12 cellular contexts compared by ENCODE assay signal in the genomic region with DNA sequence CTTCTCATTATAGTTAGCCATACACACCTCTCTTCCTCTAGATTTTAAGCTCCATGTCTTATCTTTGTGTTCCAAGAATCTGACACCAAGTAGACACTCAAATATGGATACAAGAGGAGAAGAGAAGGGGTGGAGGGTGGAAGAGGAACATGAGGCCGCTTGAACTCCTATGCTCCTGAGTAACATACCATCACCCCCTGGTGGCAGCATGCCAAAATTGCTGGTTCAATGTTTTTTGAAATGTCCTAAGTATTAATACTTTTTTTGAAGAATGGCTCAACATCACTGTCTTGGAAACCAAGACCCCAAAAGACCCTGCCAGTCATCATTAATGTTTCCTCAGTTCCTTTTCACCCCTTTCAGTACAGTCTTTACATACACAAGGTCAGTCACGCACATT.
DNase-seq lines count a peak whose midpoint lies in the region; ATAC-seq and TF ChIP-seq lines count a peak whose summit lies in the region.
"Had no signal": no experiment of that assay in that cellular context is flagged by ENCODE, and none has a peak within 500 bp of the region (broad histone marks: within the 10 kb centered on the region; RNA-seq: fewer than 3 reads in every experiment).

No MANE protein-coding gene starts in this region.

- H3K27me3 Mint-ChIP-seq in activated T-helper 1 cell treated with anti-CD3 and anti-CD28 coated beads, Interleukin-12 subunit alpha, Interleukin-12 subunit beta, Interleukin-2, Interleukin-4 antibody, amounts not matched to agents 30 ng/mL and 10 ng/mL and 1 ng/mL, durations not matched to agents 14 hours and 24 hours and 36 hours (ENCODE audit: insufficient read depth): peaks cover 2% of the 10 kb centered on the region

- H3K27ac ChIP-seq in foreskin keratinocyte: no peak overlapping the region
- H3K27ac ChIP-seq in testis: peak overlapping the region; percentile 22 to 89
- H3K27ac ChIP-seq: RWPE1 had no signal

- peaks cover 36% of the 10 kb centered on the region for H3K27me3 ChIP-seq in foreskin keratinocyte
- H3K27me3 ChIP-seq in testis: no peaks in the 10 kb centered on the region

- 66 to 82% methylated on average over 2 of the region's 2 CpGs for WGBS in testis, 2 donors

- H3K27ac Mint-ChIP-seq in activated T-helper 1 cell treated with anti-CD3 and anti-CD28 coated beads, Interleukin-12 subunit alpha, Interleukin-12 subunit beta, Interleukin-2, Interleukin-4 antibody, amounts not matched to agents 30 ng/mL and 10 ng/mL and 1 ng/mL, durations not matched to agents 14 hours and 24 hours and 36 hours: no peak overlapping the region

- H3K4me1 ChIP-seq in foreskin keratinocyte: no peaks in the 10 kb centered on the region
- peaks cover 59% of the 10 kb centered on the region for H3K4me1 ChIP-seq in testis

- H3K36me3 ChIP-seq in testis (ENCODE audit: low read depth, missing control alignments): no peaks in the 10 kb centered on the region

- intact Hi-C loops in testis (cut with DNase I; ENCODE audit: low total_unique reads): loop anchor here (10.0 kb wide), 1 partner anchor 898 kb away; no protein-coding TSS in a partner anchor
- intact Hi-C loops in activated T-helper 1 cell treated with anti-CD3 and anti-CD28 coated beads, Interleukin-12 subunit alpha, Interleukin-12 subunit beta, Interleukin-2, Interleukin-4 antibody, amounts not matched to agents 30 ng/mL and 10 ng/mL and 1 ng/mL, durations not matched to agents 14 hours and 24 hours and 36 hours (cut with micrococcal nuclease): no loop called here

- no peaks in the 10 kb centered on the region for H3K4me1 Mint-ChIP-seq in activated T-helper 1 cell treated with anti-CD3 and anti-CD28 coated beads, Interleukin-12 subunit alpha, Interleukin-12 subunit beta, Interleukin-2, Interleukin-4 antibody, amounts not matched to agents 30 ng/mL and 10 ng/mL and 1 ng/mL, durations not matched to agents 14 hours and 24 hours and 36 hours (ENCODE audit: low read depth)

- H3K4me3 ChIP-seq in testis: no peak overlapping the region
- H3K4me3 ChIP-seq: mucosa of descending colon had no signal

- DNase-seq in NCI-H146 (lab: John Stamatoyannopoulos, UW): peak; percentile 9
- DNase-seq in NCI-H146 treated with DMSO at 0.1 percent for 48 hours (lab: John Stamatoyannopoulos, UW; ENCODE audit: unreplicated experiment): no peak
- DNase-seq in OCI-M1 (lab: John Stamatoyannopoulos, UW): peak; percentile 23
- no peak for DNase-seq in foreskin keratinocyte
- DNase-seq in testis: no peak
- DNase-seq in activated T-helper 1 cell treated with anti-CD3 and anti-CD28 coated beads, Interleukin-12 subunit alpha, Interleukin-12 subunit beta, Interleukin-2, Interleukin-4 antibody, amounts not matched to agents 30 ng/mL and 10 ng/mL and 1 ng/mL, durations not matched to agents 14 hours and 24 hours and 36 hours (ENCODE audit: low spot score): no peak
- DNase-seq: ACHN, NCI-H1092 had no signal

- no peaks in the 10 kb centered on the region for H3K36me3 Mint-ChIP-seq in activated T-helper 1 cell treated with anti-CD3 and anti-CD28 coated beads, Interleukin-12 subunit alpha, Interleukin-12 subunit beta, Interleukin-2, Interleukin-4 antibody, amounts not matched to agents 30 ng/mL and 10 ng/mL and 1 ng/mL, durations not matched to agents 14 hours and 24 hours and 36 hours (ENCODE audit: low read depth)

- TF ChIP-seq CTCF in foreskin keratinocyte (conservative IDR thresholded peaks at IDR 0.05) (peak; percentile 46), testis (IDR thresholded peaks at IDR 0.05) (no peak)

- no peaks in the 10 kb centered on the region for H3K9me3 ChIP-seq in testis
- H3K9me3 ChIP-seq: mucosa of descending colon had no signal

- no peak overlapping the region for H3K4me3 Mint-ChIP-seq in activated T-helper 1 cell treated with anti-CD3 and anti-CD28 coated beads, Interleukin-12 subunit alpha, Interleukin-12 subunit beta, Interleukin-2, Interleukin-4 antibody, amounts not matched to agents 30 ng/mL and 10 ng/mL and 1 ng/mL, durations not matched to agents 14 hours and 24 hours and 36 hours

- TF ChIP-seq POLR2A in testis (IDR thresholded peaks at IDR 0.05): no peak

- H3K9me3 Mint-ChIP-seq in activated T-helper 1 cell treated with anti-CD3 and anti-CD28 coated beads, Interleukin-12 subunit alpha, Interleukin-12 subunit beta, Interleukin-2, Interleukin-4 antibody, amounts not matched to agents 30 ng/mL and 10 ng/mL and 1 ng/mL, durations not matched to agents 14 hours and 24 hours and 36 hours: peaks cover 5% of the 10 kb centered on the region

- ATAC-seq in foreskin keratinocyte (no peak), HG02885 (IDR thresholded peaks at IDR 0.05; ENCODE audit: poor library complexity, unreplicated experiment) (no peak), HG03521 (IDR thresholded peaks at IDR 0.05; ENCODE audit: unreplicated experiment) (no peak)

Comparison
In these comparisons a context has a peak if more than half of its experiments do, and no peak if none do; other contexts are left out.
1. DNase-seq: peak in NCI-H146 (single experiment) and OCI-M1 (single experiment); none in NCI-H146 treated with DMSO at 0.1 percent for 48 hours (single experiment), foreskin keratinocyte (0 of 2), testis (single experiment) and activated T-helper 1 cell treated with anti-CD3 and anti-CD28 coated beads, Interleukin-12 subunit alpha, Interleukin-12 subunit beta, Interleukin-2, Interleukin-4 antibody, amounts not matched to agents 30 ng/mL and 10 ng/mL and 1 ng/mL, durations not matched to agents 14 hours and 24 hours and 36 hours (single experiment).